1 cellular context compared by ENCODE assay signal in the genomic region with DNA sequence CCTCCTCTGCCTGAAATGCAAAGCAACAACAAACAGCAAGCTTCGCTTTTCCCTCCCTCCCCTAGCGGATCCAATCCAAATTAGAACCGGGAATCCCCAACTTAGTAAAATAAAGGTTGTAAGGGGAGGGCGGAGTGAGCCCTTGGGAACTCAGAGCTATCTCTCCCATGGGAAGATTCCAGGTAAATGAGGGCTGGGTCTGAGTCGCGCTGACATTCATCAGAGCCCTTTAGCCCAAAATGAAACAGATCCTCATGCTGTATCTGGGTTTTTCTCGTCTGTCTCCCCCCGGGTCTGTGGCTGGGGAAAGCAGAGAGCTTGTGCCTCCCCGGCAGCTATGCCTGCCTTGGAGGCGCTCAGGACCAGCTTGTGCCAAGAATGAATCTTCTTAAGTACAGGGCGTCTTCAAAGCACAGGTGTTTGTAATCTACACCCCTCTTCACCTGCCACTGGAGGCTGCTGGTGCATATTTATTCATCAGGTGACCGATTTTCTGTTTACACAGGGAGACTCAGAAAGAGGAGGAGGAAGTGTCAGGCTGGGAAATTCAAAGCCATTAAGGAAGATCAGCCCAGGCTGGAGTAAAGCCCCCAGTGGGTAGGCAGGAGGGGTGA.
TF ChIP-seq lines count a peak whose summit lies in the region.

No MANE protein-coding gene starts in this region.

TF ChIP-seq in K562, 482 proteins besides CTCF, POLR2A, EP300 and RAD21 (continued from another document and continues in another):
- TF ChIP-seq, protein P1, sequence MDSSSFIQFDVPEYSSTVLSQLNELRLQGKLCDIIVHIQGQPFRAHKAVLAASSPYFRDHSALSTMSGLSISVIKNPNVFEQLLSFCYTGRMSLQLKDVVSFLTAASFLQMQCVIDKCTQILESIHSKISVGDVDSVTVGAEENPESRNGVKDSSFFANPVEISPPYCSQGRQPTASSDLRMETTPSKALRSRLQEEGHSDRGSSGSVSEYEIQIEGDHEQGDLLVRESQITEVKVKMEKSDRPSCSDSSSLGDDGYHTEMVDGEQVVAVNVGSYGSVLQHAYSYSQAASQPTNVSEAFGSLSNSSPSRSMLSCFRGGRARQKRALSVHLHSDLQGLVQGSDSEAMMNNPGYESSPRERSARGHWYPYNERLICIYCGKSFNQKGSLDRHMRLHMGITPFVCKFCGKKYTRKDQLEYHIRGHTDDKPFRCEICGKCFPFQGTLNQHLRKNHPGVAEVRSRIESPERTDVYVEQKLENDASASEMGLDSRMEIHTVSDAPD (CRISPR knock-in tag; IDR thresholded peaks at IDR 0.05): no peak
- peak; percentile 44; the same call in 1 of the 2 replicates for TF ChIP-seq ZEB2 (IDR thresholded peaks at IDR 0.05)
- TF ChIP-seq ZNF431 (CRISPR knock-in tag; IDR thresholded peaks at IDR 0.05): 0 out of 2 replicates have a peak, but pooled peaks have one; percentile 6
- TF ChIP-seq ZNF24 (IDR thresholded peaks at IDR 0.05): no peak
- TF ChIP-seq NFRKB (IDR thresholded peaks at IDR 0.05; ENCODE audit: low read depth): 0 out of 2 replicates have a peak, but pooled peaks have one; percentile 12
- no peak for TF ChIP-seq MEF2A (IDR thresholded peaks at IDR 0.05; ENCODE audit: control insufficient read depth, low read depth, low read length)
- TF ChIP-seq E2F3 (CRISPR knock-in tag; IDR thresholded peaks at IDR 0.05): no peak
- no peak for TF ChIP-seq MEIS2 (IDR thresholded peaks at IDR 0.05; ENCODE audit: partially characterized antibody)
- TF ChIP-seq CHD1 (IDR thresholded peaks at IDR 0.05; ENCODE audit: low read length): peak; percentile 62
- TF ChIP-seq, protein P2, sequence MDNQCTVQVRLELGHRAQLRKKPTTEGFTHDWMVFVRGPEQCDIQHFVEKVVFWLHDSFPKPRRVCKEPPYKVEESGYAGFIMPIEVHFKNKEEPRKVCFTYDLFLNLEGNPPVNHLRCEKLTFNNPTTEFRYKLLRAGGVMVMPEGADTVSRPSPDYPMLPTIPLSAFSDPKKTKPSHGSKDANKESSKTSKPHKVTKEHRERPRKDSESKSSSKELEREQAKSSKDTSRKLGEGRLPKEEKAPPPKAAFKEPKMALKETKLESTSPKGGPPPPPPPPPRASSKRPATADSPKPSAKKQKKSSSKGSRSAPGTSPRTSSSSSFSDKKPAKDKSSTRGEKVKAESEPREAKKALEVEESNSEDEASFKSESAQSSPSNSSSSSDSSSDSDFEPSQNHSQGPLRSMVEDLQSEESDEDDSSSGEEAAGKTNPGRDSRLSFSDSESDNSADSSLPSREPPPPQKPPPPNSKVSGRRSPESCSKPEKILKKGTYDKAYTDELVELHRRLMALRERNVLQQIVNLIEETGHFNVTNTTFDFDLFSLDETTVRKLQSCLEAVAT (IDR thresholded peaks at IDR 0.05): peak in 1 of 2 experiments; percentile 65; a peak in 1 of 4 replicates
- no peak for TF ChIP-seq MBD2 (IDR thresholded peaks at IDR 0.05; ENCODE audit: borderline replicate concordance, low read depth)
- TF ChIP-seq, protein P3, sequence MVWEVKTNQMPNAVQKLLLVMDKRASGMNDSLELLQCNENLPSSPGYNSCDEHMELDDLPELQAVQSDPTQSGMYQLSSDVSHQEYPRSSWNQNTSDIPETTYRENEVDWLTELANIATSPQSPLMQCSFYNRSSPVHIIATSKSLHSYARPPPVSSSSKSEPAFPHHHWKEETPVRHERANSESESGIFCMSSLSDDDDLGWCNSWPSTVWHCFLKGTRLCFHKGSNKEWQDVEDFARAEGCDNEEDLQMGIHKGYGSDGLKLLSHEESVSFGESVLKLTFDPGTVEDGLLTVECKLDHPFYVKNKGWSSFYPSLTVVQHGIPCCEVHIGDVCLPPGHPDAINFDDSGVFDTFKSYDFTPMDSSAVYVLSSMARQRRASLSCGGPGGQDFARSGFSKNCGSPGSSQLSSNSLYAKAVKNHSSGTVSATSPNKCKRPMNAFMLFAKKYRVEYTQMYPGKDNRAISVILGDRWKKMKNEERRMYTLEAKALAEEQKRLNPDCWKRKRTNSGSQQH (CRISPR knock-in tag; IDR thresholded peaks at IDR 0.05): 0 out of 2 replicates have a peak, but pooled peaks have one; percentile 10
- TF ChIP-seq FOXA3 (CRISPR knock-in tag; conservative IDR thresholded peaks at IDR 0.05 in 1 of 2, IDR thresholded peaks at IDR 0.05 in 1 of 2): peak in 1 of 2 experiments; percentile 79; a peak in 3 of 4 replicates
- TF ChIP-seq TBP (optimal IDR thresholded peaks at IDR 0.05; ENCODE audit: low read depth, low read length): peak; percentile 37
- TF ChIP-seq, protein P4, sequence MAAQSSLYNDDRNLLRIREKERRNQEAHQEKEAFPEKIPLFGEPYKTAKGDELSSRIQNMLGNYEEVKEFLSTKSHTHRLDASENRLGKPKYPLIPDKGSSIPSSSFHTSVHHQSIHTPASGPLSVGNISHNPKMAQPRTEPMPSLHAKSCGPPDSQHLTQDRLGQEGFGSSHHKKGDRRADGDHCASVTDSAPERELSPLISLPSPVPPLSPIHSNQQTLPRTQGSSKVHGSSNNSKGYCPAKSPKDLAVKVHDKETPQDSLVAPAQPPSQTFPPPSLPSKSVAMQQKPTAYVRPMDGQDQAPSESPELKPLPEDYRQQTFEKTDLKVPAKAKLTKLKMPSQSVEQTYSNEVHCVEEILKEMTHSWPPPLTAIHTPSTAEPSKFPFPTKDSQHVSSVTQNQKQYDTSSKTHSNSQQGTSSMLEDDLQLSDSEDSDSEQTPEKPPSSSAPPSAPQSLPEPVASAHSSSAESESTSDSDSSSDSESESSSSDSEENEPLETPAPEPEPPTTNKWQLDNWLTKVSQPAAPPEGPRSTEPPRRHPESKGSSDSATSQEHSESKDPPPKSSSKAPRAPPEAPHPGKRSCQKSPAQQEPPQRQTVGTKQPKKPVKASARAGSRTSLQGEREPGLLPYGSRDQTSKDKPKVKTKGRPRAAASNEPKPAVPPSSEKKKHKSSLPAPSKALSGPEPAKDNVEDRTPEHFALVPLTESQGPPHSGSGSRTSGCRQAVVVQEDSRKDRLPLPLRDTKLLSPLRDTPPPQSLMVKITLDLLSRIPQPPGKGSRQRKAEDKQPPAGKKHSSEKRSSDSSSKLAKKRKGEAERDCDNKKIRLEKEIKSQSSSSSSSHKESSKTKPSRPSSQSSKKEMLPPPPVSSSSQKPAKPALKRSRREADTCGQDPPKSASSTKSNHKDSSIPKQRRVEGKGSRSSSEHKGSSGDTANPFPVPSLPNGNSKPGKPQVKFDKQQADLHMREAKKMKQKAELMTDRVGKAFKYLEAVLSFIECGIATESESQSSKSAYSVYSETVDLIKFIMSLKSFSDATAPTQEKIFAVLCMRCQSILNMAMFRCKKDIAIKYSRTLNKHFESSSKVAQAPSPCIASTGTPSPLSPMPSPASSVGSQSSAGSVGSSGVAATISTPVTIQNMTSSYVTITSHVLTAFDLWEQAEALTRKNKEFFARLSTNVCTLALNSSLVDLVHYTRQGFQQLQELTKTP (IDR thresholded peaks at IDR 0.05; ENCODE audit: low read depth in 1 of 2, partially characterized antibody in 2 of 2): peak in 1 of 2 experiments; percentile 12
- no peak for TF ChIP-seq ZNF175 (CRISPR knock-in tag; IDR thresholded peaks at IDR 0.05; ENCODE audit: low read depth)
- TF ChIP-seq, protein P5, sequence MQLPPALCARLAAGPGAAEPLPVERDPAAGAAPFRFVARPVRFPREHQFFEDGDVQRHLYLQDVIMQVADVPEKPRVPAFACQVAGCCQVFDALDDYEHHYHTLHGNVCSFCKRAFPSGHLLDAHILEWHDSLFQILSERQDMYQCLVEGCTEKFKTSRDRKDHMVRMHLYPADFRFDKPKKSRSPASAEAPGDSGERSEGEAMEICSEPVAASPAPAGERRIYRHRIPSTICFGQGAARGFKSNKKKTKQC (CRISPR knock-in tag; IDR thresholded peaks at IDR 0.05): no peak
- TF ChIP-seq NR2C2 (CRISPR knock-in tag; IDR thresholded peaks at IDR 0.05): 0 out of 2 replicates have a peak, but pooled peaks have one; percentile 29
- no peak for TF ChIP-seq NR2C2 (tag; IDR thresholded peaks at IDR 0.05)
- 0 out of 2 replicates have a peak, but pooled peaks have one; percentile 10 for TF ChIP-seq LEF1 (IDR thresholded peaks at IDR 0.05)
- TF ChIP-seq, protein P6, sequence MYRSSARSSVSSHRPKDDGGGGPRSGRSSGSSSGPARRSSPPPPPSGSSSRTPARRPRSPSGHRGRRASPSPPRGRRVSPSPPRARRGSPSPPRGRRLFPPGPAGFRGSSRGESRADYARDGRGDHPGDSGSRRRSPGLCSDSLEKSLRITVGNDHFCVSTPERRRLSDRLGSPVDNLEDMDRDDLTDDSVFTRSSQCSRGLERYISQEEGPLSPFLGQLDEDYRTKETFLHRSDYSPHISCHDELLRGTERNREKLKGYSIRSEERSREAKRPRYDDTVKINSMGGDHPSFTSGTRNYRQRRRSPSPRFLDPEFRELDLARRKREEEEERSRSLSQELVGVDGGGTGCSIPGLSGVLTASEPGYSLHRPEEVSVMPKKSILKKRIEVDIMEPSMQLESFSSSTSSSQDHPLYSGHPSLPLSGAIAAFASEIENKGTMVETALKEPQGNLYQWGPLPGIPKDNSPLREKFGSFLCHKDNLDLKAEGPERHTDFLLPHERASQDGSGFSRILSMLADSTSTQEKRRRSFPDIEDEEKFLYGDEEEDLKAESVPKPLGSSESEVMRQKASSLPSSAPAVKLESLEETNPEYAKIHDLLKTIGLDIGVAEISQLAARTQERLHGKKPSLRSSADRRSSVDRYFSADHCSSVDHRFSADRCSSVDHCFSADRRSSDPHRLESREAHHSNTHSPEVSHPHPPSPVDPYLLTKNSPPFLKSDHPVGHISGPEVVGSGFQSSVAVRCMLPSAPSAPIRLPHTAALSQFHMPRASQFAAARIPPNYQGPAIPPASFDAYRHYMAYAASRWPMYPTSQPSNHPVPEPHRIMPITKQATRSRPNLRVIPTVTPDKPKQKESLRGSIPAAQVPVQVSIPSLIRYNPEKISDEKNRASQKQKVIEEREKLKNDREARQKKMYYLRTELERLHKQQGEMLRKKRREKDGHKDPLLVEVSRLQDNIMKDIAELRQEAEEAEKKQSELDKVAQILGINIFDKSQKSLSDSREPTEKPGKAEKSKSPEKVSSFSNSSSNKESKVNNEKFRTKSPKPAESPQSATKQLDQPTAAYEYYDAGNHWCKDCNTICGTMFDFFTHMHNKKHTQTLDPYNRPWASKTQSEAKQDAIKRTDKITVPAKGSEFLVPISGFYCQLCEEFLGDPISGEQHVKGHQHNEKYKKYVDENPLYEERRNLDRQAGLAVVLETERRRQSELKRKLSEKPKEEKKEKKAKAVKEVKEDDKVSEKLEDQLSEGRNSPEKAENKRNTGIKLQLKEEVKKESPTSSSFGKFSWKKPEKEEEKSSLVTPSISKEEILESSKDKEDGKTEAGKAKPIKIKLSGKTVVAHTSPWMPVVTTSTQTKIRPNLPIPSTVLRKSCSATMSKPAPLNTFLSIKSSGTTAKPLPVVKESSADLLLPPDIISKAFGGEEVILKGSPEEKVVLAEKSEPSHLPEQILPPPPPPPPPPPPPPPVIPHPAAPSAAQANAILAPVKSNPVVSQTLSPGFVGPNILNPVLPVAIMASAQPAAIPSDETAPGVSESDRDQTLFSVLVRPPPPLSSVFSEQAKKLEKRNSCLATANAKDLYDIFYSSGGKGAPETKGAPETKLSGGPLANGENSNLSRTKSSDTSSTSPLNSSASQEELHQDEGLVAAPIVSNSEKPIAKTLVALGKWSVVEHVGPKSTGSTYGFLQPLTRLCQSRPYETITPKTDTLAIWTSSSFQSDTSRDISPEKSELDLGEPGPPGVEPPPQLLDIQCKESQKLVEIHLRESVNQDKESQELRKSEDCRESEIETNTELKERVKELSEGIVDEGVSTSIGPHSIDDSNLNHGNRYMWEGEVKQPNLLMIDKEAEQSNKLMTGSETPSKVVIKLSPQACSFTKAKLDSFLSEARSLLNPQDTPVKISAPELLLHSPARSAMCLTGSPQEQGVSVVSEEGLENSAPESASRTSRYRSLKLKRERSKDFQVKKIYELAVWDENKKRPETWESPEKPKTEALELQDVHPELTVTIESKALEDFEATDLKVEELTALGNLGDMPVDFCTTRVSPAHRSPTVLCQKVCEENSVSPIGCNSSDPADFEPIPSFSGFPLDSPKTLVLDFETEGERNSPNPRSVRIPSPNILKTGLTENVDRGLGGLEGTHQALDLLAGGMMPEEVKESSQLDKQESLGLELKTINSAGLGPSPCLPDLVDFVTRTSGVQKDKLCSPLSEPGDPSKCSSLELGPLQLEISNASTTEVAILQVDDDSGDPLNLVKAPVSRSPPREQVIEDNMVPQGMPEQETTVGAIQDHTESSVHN (IDR thresholded peaks at IDR 0.05; ENCODE audit: borderline replicate concordance in 1 of 2, low read depth in 1 of 2): peak in 1 of 2 experiments; percentile 19; a peak in 1 of 4 replicates
- no peak for TF ChIP-seq ZNF444 (CRISPR knock-in tag; IDR thresholded peaks at IDR 0.05)
- no peak for TF ChIP-seq NR2C1 (IDR thresholded peaks at IDR 0.05)
- no peak for TF ChIP-seq NR2C1 (tag; IDR thresholded peaks at IDR 0.05)
- no peak for TF ChIP-seq ELF2 (CRISPR knock-in tag; IDR thresholded peaks at IDR 0.05)
- TF ChIP-seq ZNF79 (CRISPR knock-in tag; IDR thresholded peaks at IDR 0.05; ENCODE audit: low read depth): no peak
- 0 out of 2 replicates have a peak, but pooled peaks have one; percentile 29 for TF ChIP-seq ARID2 (IDR thresholded peaks at IDR 0.05)
- TF ChIP-seq POLR2AphosphoS5 (IDR thresholded peaks at IDR 0.05; ENCODE audit: control insufficient read depth, insufficient read depth, low read depth, low read length): no peak
- TF ChIP-seq XRCC5 (IDR thresholded peaks at IDR 0.05; ENCODE audit: low read depth, low read length): no peak
- TF ChIP-seq CTBP1 (IDR thresholded peaks at IDR 0.05; ENCODE audit: borderline replicate concordance): peak; percentile 59; the same call in 1 of the 2 replicates
- TF ChIP-seq, protein P7, sequence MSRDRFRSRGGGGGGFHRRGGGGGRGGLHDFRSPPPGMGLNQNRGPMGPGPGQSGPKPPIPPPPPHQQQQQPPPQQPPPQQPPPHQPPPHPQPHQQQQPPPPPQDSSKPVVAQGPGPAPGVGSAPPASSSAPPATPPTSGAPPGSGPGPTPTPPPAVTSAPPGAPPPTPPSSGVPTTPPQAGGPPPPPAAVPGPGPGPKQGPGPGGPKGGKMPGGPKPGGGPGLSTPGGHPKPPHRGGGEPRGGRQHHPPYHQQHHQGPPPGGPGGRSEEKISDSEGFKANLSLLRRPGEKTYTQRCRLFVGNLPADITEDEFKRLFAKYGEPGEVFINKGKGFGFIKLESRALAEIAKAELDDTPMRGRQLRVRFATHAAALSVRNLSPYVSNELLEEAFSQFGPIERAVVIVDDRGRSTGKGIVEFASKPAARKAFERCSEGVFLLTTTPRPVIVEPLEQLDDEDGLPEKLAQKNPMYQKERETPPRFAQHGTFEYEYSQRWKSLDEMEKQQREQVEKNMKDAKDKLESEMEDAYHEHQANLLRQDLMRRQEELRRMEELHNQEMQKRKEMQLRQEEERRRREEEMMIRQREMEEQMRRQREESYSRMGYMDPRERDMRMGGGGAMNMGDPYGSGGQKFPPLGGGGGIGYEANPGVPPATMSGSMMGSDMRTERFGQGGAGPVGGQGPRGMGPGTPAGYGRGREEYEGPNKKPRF (IDR thresholded peaks at IDR 0.05; ENCODE audit: low read depth, low read length): no peak
- TF ChIP-seq EHMT2 (IDR thresholded peaks at IDR 0.05): no peak
